In the genomic region with DNA sequence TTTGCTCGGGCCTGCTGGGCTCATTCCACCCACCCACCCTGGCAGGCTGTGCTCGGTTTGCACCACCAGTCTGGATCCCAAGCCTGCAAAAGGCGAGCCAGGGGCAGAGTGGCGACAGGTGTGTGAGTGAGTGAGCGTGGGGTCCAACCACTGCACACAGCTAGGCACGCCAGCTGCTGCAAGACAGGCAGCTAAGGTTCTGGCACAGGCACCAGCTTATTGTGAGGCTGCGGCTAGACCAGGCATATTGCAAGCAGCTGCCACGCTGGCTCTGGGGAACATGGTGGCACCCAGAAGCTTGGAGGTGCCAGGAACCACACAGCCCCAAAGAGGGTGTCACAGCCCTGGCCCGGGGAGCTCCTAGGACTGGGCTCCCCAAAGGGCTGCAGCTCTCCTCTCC, we compare ENCODE assay signal across 20 cellular contexts.
"Had no signal": no experiment of that assay in that cellular context is flagged by ENCODE, and none has a peak within 500 bp of the region (broad histone marks: within the 10 kb centered on the region; RNA-seq: fewer than 3 reads in every experiment).

No MANE protein-coding gene starts in this region.

- ATAC-seq: effector memory CD8-positive, alpha-beta T cell; gastrocnemius medialis; heart right ventricle; left lung; naive thymus-derived CD4-positive, alpha-beta T cell; right cardiac atrium had no signal

- H3K36me3 ChIP-seq: esophagus muscularis mucosa, gastrocnemius medialis, heart right ventricle, left lung, neutrophil, suprapubic skin, thyroid gland, upper lobe of left lung, uterus had no signal

- DNase-seq: effector memory CD8-positive, alpha-beta T cell; gastrocnemius medialis; heart right ventricle; left lung; mesenchymal stem cell; naive thymus-derived CD4-positive, alpha-beta T cell; nephron progenitor cell; right cardiac atrium; small intestine; stimulated activated CD4-positive, alpha-beta T cell treated with anti-CD3 and anti-CD28 coated beads, Interleukin-2, amount 100 ng/mL, for 48 hours; stimulated activated naive CD8-positive, alpha-beta T cell treated with anti-CD3 and anti-CD28 coated beads, Interleukin-15, Interleukin-2, amounts not matched to agents 100 U/mL and 50 U/mL, for 24 hours; thyroid gland; upper lobe of left lung; uterus had no signal

- H3K27me3 ChIP-seq: gastrocnemius medialis, neutrophil, suprapubic skin, thyroid gland, upper lobe of left lung, uterus had no signal

- H3K4me3 ChIP-seq: esophagus muscularis mucosa, gastrocnemius medialis, heart right ventricle, left lung, lung, suprapubic skin, thyroid gland, upper lobe of left lung, uterus had no signal

- FAIRE-seq: keratinocyte, small intestine had no signal

- H3K27ac ChIP-seq: epithelial cell of prostate, esophagus muscularis mucosa, gastrocnemius medialis, heart right ventricle, left lung, neutrophil, suprapubic skin, thyroid gland, upper lobe of left lung had no signal

- H3K4me1 ChIP-seq: left lung had no signal

- H3K9me3 ChIP-seq: esophagus muscularis mucosa, gastrocnemius medialis, heart right ventricle, left lung, neutrophil, suprapubic skin, thyroid gland, upper lobe of left lung, uterus had no signal
